ENCODE assay signal across 8 cellular contexts in the genomic region with DNA sequence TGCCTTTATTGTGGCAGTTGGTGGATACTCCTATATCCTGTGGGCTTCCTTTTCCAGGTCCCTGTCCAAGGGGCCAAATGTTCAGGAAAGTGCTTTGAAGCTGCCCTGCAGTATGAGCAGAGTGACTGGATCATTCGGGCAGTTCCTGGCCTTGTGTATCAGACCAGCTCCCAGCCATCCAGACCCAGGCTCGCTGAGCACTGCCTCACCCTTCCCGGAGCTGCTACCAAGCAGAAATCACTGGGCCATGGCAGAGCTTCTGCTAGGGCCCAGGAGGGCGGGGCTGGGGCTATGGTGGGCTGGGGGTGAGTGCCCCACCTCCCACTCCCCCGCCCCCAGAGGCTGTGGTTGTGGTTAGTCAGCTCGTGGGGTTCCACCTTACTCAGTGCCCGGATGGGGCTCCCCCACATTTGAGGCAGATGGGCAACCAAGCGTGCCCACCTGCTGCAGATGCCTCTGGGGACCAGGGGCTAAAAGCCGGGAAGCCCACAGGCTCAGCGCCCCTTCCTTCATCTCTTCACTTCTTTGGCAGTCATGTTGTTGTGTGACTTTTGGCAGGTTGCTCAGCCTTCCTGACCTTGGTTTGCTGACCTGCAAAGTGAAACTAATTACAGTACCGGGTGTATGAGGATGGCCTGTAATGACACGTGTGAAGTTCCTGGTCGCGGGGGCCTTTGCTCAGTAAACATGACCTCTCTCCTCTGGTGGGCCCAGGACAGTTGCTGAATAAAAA. TPM values are rescaled to one million over a fixed set of nuclear protein-coding genes. Genes with fewer than 3 reads are reported as not detected.
DNase-seq lines count a peak whose midpoint lies in the region; ATAC-seq and TF ChIP-seq lines count a peak whose summit lies in the region.

No MANE protein-coding gene starts in this region.

- no peak overlapping the region for H3K56ac ChIP-seq in IMR-90 (ENCODE audit: extremely low read depth, insufficient read depth, low read length)

- no peak for TF ChIP-seq POLR2A in IMR-90 (IDR thresholded peaks at IDR 0.05; ENCODE audit: low read depth, low read length)

- TF ChIP-seq CTCF in GM10266 (IDR thresholded peaks at IDR 0.05; ENCODE audit: control insufficient read depth, insufficient read depth, low read depth, missing control alignments) (no peak), IMR-90 (conservative IDR thresholded peaks at IDR 0.05; ENCODE audit: low read depth, low read length) (no peak)

- H4K8ac ChIP-seq in IMR-90 (ENCODE audit: low read depth in 2 of 2, low read length in 2 of 2) = no peak overlapping the region

- no peaks in the 10 kb centered on the region for H3K9me3 ChIP-seq in IMR-90 (ENCODE audit: control insufficient read depth, insufficient read depth, low read length)

- CTCF ChIA-PET in IMR-90 (lab: Yijun Ruan, JAX) = no interaction called here

- H2AFZ ChIP-seq in IMR-90 (replicated peaks; ENCODE audit: low read length, poor library complexity) = peak overlapping the region; percentile 18

- 0 out of 2 replicates have a peak overlapping the region, but pooled peaks have one; percentile 22 for H2AK5ac ChIP-seq in IMR-90 (ENCODE audit: low read depth, low read length)

- no peak overlapping the region for H2BK5ac ChIP-seq in IMR-90 (ENCODE audit: low read depth, low read length, poor library complexity, severe bottlenecking)

- in situ Hi-C loops in IMR-90 (cut with MboI; ENCODE audit: low sequenced_read_pairs) = no loop called here

- H3K4me1 ChIP-seq in IMR-90 (ENCODE audit: control insufficient read depth, insufficient read depth, low read length) = peaks cover 16% of the 10 kb centered on the region

- peak overlapping the region; percentile 55 for H3K4me3 Mint-ChIP-seq in activated naive CD8-positive, alpha-beta T cell treated with anti-CD3 and anti-CD28 coated beads, Interleukin-2, amount 50 U/mL, for 24 hours

- BruUV-seq in IMR-90 (replicated peaks; lab: Mats Ljungman, UMichigan) = no TSS peak

- intact Hi-C loops in IMR-90 (cut with micrococcal nuclease) = loop anchor here (10.0 kb wide), 1 partner anchor 288 kb away; the partner anchor contains the start of genes GVQW3 and THAP12

- ATAC-seq in GM21423 (IDR thresholded peaks at IDR 0.05; ENCODE audit: unreplicated experiment) (peak; percentile 57), IMR-90 (ENCODE audit: low read depth) (no peak)
- ATAC-seq in activated naive CD8-positive, alpha-beta T cell treated with anti-CD3 and anti-CD28 coated beads, Interleukin-2, amount 50 U/mL, for 24 hours = peak; percentile 31

- peaks cover 81% of the 10 kb centered on the region for H3K4me1 Mint-ChIP-seq in activated naive CD8-positive, alpha-beta T cell treated with anti-CD3 and anti-CD28 coated beads, Interleukin-2, amount 50 U/mL, for 24 hours

- TF ChIP-seq RAD21 in IMR-90 (IDR thresholded peaks at IDR 0.05; ENCODE audit: low read length) = no peak

- no peak overlapping the region for H3K9ac ChIP-seq in IMR-90 (ENCODE audit: low read depth, low read length)

- no peak overlapping the region for H3K23ac ChIP-seq in IMR-90 (ENCODE audit: low read depth, low read length)

- H3K79me1 ChIP-seq in IMR-90 (ENCODE audit: low read depth in 1 of 2, low read length in 2 of 2) = no peaks in the 10 kb centered on the region

- H3K27ac ChIP-seq in IMR-90 (ENCODE audit: insufficient read depth, low read length) = no peak overlapping the region

- no peak overlapping the region for H3K18ac ChIP-seq in IMR-90 (ENCODE audit: low read depth, low read length)

- H3K9me3 Mint-ChIP-seq in activated naive CD8-positive, alpha-beta T cell treated with anti-CD3 and anti-CD28 coated beads, Interleukin-2, amount 50 U/mL, for 24 hours = no peaks in the 10 kb centered on the region

- no peak overlapping the region for H2AK9ac ChIP-seq in IMR-90 (replicated peaks; ENCODE audit: low read depth, low read length, poor library complexity)

- peak overlapping the region; percentile 85 for H3K27ac Mint-ChIP-seq in activated naive CD8-positive, alpha-beta T cell treated with anti-CD3 and anti-CD28 coated beads, Interleukin-2, amount 50 U/mL, for 24 hours

- H2BK15ac ChIP-seq in IMR-90 (ENCODE audit: low read depth, low read length) = no peak overlapping the region

- DNase-seq in GM10266 (ENCODE audit: extremely low spot score) = peak; percentile 75
- no peak for DNase-seq in IMR-90
- DNase-seq in activated naive CD8-positive, alpha-beta T cell treated with anti-CD3 and anti-CD28 coated beads, Interleukin-2, amount 50 U/mL, for 24 hours = peak; percentile 77
- DNase-seq in stimulated activated CD8-positive, alpha-beta memory T cell treated with anti-CD3 and anti-CD28 coated beads, Interleukin-4, amount 100 ng/mL, for 24 hours (ENCODE audit: low read depth) = peak; percentile 36
- no peak for DNase-seq in HT-29 (ENCODE audit: low spot score)
- DNase-seq in NCI-H128 (lab: John Stamatoyannopoulos, UW; ENCODE audit: unreplicated experiment) = no peak
- no peak for DNase-seq in amniotic stem cell (lab: John Stamatoyannopoulos, UW)

- 74% methylated on average over 5 of the region's 14 CpGs; no CpG with 5 or more reads in 1 of the 2 experiments for WGBS in IMR-90 (ENCODE audit: extremely low coverage in 2 of 2, insufficient read length in 1 of 2), 2 experiments

- H3K36me3 Mint-ChIP-seq in activated naive CD8-positive, alpha-beta T cell treated with anti-CD3 and anti-CD28 coated beads, Interleukin-2, amount 50 U/mL, for 24 hours (ENCODE audit: low read depth) = peaks cover 7% of the 10 kb centered on the region

- dilution Hi-C loops in IMR-90 (cut with HindIII; ENCODE audit: low sequenced_read_pairs, unreplicated experiment) = no loop called here

- H4K20me1 ChIP-seq in IMR-90 (ENCODE audit: insufficient read depth, low read length) = no peaks in the 10 kb centered on the region

- peaks cover 27% of the 10 kb centered on the region for H3K27me3 Mint-ChIP-seq in activated naive CD8-positive, alpha-beta T cell treated with anti-CD3 and anti-CD28 coated beads, Interleukin-2, amount 50 U/mL, for 24 hours

- H3K14ac ChIP-seq in IMR-90 (replicated peaks; ENCODE audit: low read depth, low read length) = peak overlapping the region; percentile 9; the same call in 1 of the 2 replicates

- no peak overlapping the region; the same call in 1 of the 2 replicates for H3K4ac ChIP-seq in IMR-90 (ENCODE audit: low read depth, low read length)

- H3K36me3 ChIP-seq in IMR-90 (ENCODE audit: control insufficient read depth, insufficient read depth, low read length) = no peaks in the 10 kb centered on the region

- no peak overlapping the region for H3K4me2 ChIP-seq in IMR-90 (ENCODE audit: low read depth, low read length)

- H3K27me3 ChIP-seq in IMR-90 (ENCODE audit: control insufficient read depth, insufficient read depth, low read length) = 0 out of 2 replicates have a peak, but pooled peaks cover 3% of the 10 kb centered on the region

- H3K4me3 ChIP-seq in IMR-90 (ENCODE audit: insufficient read depth, low read depth, low read length) = no peak overlapping the region

- POLR2A ChIA-PET in IMR-90 (lab: Charles Lee; ENCODE audit: unreplicated experiment) = no interaction called here

- H2BK120ac ChIP-seq in IMR-90 (ENCODE audit: low read depth, low read length) = no peak overlapping the region

- no peak overlapping the region for H4K91ac ChIP-seq in IMR-90 (ENCODE audit: insufficient read depth, low read depth, low read length)

- no peaks in the 10 kb centered on the region for H3K9me1 ChIP-seq in IMR-90 (ENCODE audit: insufficient read depth, low read length)

- H4K5ac ChIP-seq in IMR-90 (ENCODE audit: low read depth, low read length) = no peak overlapping the region

- no peak overlapping the region for H2BK20ac ChIP-seq in IMR-90 (ENCODE audit: low read depth, low read length)

TF ChIP-seq in IMR-90, 13 proteins besides CTCF, POLR2A, EP300 and RAD21:
- no peak for TF ChIP-seq RCOR1 (IDR thresholded peaks at IDR 0.05; ENCODE audit: insufficient replicate concordance, low read length)

RNA-seq across cellular contexts. Expression of gene LRRC32, which starts 2.0 kb away (rescaled TPM):
- 4.2 and 5.2 TPM in 2 replicates for total RNA-seq in IMR-90 (2012; rRNA removed)
- 13.0 and 13.7 TPM in 2 replicates for polyA plus RNA-seq in IMR-90 (2012; rRNA removed)
- 10.9 and 20.1 TPM in 2 replicates for polyA plus RNA-seq in IMR-90 (2012; cell fraction: cytosol; rRNA removed)
- polyA plus RNA-seq in IMR-90 (2012; cell fraction: nucleus; rRNA removed; ENCODE audit: low replicate concordance) = 8.8 and 12.9 TPM in 2 replicates
- 0.10 TPM in 1 of 2 replicates, not detected in the other for total RNA-seq in HT-29 (2014; rRNA removed; shearing (Covaris generic))

Comparison
In these comparisons a context has a peak if more than half of its experiments do, and no peak if none do; other contexts are left out.
1. DNase-seq: peak in GM10266 (single experiment), activated naive CD8-positive, alpha-beta T cell treated with anti-CD3 and anti-CD28 coated beads, Interleukin-2, amount 50 U/mL, for 24 hours (single experiment) and stimulated activated CD8-positive, alpha-beta memory T cell treated with anti-CD3 and anti-CD28 coated beads, Interleukin-4, amount 100 ng/mL, for 24 hours (single experiment); none in IMR-90 (single experiment), HT-29 (single experiment), NCI-H128 (single experiment) and amniotic stem cell (single experiment).